8 cellular contexts compared by ENCODE assay signal in genomic region chr19:11963566-11964355, GRCh38. TPM values are rescaled to one million over a fixed set of nuclear protein-coding genes. Genes with fewer than 3 reads are reported as not detected.
DNase-seq lines count a peak whose midpoint lies in the region; FAIRE-seq and TF ChIP-seq lines count a peak whose summit lies in the region.

No MANE protein-coding gene starts in this region.

- H3K36me3 ChIP-seq in bronchial epithelial cell (ENCODE audit: control insufficient read depth, insufficient read depth, low read length): no peaks in the 10 kb centered on the region

- FAIRE-seq in bronchial epithelial cell (lab: Jason Lieb, UNC): no peak

- DNase-seq in NCI-H146 (lab: John Stamatoyannopoulos, UW): peak; percentile 82
- peak; percentile 33 for DNase-seq in bronchial epithelial cell (ENCODE audit: low read depth)
- peak; percentile 61 for DNase-seq in iris pigment epithelial cell (ENCODE audit: low read depth)
- DNase-seq in stimulated activated CD4-positive, alpha-beta T cell treated with anti-CD3 and anti-CD28 coated beads, Interleukin-12 subunit alpha, Interleukin-12 subunit beta, amount 100 ng/mL, for 24 hours (ENCODE audit: low read depth in 2 of 2): peak; percentile 44 to 68
- DNase-seq in SIG-M5 treated with dmso at 0.1 percent for 504 hours (lab: John Stamatoyannopoulos, UW; ENCODE audit: unreplicated experiment): no peak
- DNase-seq in DMS153 (lab: John Stamatoyannopoulos, UW): no peak

- H3K27me3 ChIP-seq in bronchial epithelial cell (ENCODE audit: control insufficient read depth, insufficient read depth, low read length): no peaks in the 10 kb centered on the region

- TF ChIP-seq CTCF in GM12873 (IDR thresholded peaks at IDR 0.05; ENCODE audit: insufficient read depth, low read depth, low read length, missing control alignments) (peak; percentile 86), WI38 (IDR thresholded peaks at IDR 0.05; ENCODE audit: low read depth, low read length) (peak; percentile 61), bronchial epithelial cell (IDR thresholded peaks at IDR 0.05; ENCODE audit: insufficient read depth, low read length, severe bottlenecking) (peak; percentile 79)

- H3K4me3 ChIP-seq in WI38 (ENCODE audit: low read depth, low read length) (no peak overlapping the region), bronchial epithelial cell (ENCODE audit: low read depth, low read length) (no peak overlapping the region)

RNA-seq across cellular contexts. Expression of gene ZNF763, which starts 1.1 kb away (rescaled TPM):
- total RNA-seq in bronchial epithelial cell: 0.79 and 1.3 TPM in 2 replicates

RNA-seq across cellular contexts. Expression of gene ZNF700, which starts 38.9 kb away (rescaled TPM):
- 9.5 and 10.0 TPM in 2 replicates for total RNA-seq in bronchial epithelial cell

Comparison
In these comparisons a context has a peak if more than half of its experiments do, and no peak if none do; other contexts are left out.
1. DNase-seq: peak in NCI-H146 (single experiment), bronchial epithelial cell (single experiment), iris pigment epithelial cell (single experiment) and stimulated activated CD4-positive, alpha-beta T cell treated with anti-CD3 and anti-CD28 coated beads, Interleukin-12 subunit alpha, Interleukin-12 subunit beta, amount 100 ng/mL, for 24 hours (2 of 2); none in SIG-M5 treated with dmso at 0.1 percent for 504 hours (single experiment) and DMS153 (single experiment).
2. Peak in every context shown above with its lines, with median percentiles within 50 percentile points of each other: CTCF ChIP-seq.